Comparison of ENCODE assay signal across 8 cellular contexts in genomic region chr3:11655188-11655928, GRCh38.
DNase-seq lines count a peak whose midpoint lies in the region; ATAC-seq and TF ChIP-seq lines count a peak whose summit lies in the region.

No MANE protein-coding gene starts in this region.

- H3K4me3 ChIP-seq in foreskin fibroblast (ENCODE audit: low read depth in 1 of 2, low read length in 2 of 2), result no peak overlapping the region

- no peak for ATAC-seq in GM19023 (IDR thresholded peaks at IDR 0.05; ENCODE audit: unreplicated experiment)
- ATAC-seq in HG03175 (IDR thresholded peaks at IDR 0.05; ENCODE audit: unreplicated experiment), result no peak

- in situ Hi-C loops in ACHN (cut with HindIII; ENCODE audit: low pct_ligation_motif_present, low pct_unique_long_range_greater_than_20kb, low sequenced_read_pairs), result no loop called here

- peak; percentile 22 for TF ChIP-seq CTCF in foreskin fibroblast (IDR thresholded peaks at IDR 0.05; ENCODE audit: low read depth, low read length)

- peak; percentile 26 for DNase-seq in ACHN
- DNase-seq in ELR (ENCODE audit: low read depth), result peak; percentile 40
- DNase-seq in RKO (ENCODE audit: low spot score), result peak; percentile 16
- DNase-seq in foreskin fibroblast, result peak in 1 of 2 donors; percentile 43
- no peak for DNase-seq in effector CD4-positive, alpha-beta T cell
- DNase-seq in stimulated activated CD4-positive, alpha-beta T cell treated with anti-CD3 and anti-CD28 coated beads, Interleukin-15, amount 100 ng/mL, for 24 hours, result no peak

Comparison
In these comparisons a context has a peak if more than half of its experiments do, and no peak if none do; other contexts are left out.
1. DNase-seq: peak in ACHN (single experiment), ELR (single experiment) and RKO (single experiment); none in effector CD4-positive, alpha-beta T cell (single experiment) and stimulated activated CD4-positive, alpha-beta T cell treated with anti-CD3 and anti-CD28 coated beads, Interleukin-15, amount 100 ng/mL, for 24 hours (single experiment).